Comparison of ENCODE assay signal across 8 cellular contexts in the genomic region with DNA sequence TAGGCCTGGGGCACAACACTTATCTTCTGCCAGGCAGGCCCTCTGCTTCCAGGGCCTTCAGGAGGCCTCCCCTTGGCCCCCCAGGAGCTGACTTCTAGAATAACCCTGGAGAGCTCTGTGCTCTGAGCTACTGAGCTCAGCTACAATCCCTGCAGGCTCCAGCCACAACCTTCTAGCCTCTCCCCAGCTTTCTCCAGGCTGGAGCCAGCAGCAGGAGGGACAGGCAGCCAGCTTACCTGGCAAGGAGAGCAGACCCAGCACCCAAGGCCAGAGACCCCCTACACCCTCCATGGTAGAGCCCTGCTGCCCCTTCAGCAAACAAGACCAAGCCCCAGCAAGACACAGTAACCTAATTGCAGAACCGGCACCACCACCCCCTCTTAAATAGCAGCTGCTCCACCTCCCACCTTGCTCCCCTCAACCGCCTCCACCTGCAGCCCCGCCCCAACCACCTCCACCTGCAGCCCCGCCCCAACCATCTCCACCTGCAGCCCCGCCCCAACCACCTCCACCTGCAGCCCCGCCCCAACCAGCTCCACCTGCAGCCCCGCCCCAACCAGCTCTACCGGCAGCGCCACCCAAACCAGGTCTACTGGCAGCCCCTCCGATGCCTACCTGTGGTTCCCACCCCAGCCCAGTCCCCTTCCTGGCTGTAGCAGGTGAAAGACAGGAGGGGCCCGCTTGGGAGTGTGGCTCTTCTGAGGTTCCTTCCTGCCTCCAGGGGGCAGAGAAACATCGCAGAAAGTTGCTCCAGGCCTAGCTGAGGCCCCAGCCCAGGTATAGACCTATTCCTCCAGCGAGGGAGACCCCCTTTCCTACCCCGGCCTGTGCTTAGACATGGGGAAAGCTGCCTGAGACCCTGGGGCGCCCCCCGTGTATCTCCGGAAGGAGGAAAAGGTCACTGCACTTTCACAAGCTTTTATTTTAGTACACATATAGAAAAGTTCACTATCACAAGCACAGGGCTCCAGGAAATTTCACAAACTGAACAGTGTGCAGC. TPM values are rescaled to one million over a fixed set of nuclear protein-coding genes. Genes with fewer than 3 reads are reported as not detected.
DNase-seq lines count a peak whose midpoint lies in the region; ATAC-seq, FAIRE-seq and TF ChIP-seq lines count a peak whose summit lies in the region.

A gene (minus strand): TSS at position 357 of the 1,000 bp plus-strand sequence. CDS start 66 bp downstream, at position 291.

- no peak within 1 kb of the TSS for H3K14ac ChIP-seq in H1 (ENCODE audit: insufficient read length)

- peak within 1 kb of the TSS; percentile 27 for H4K5ac ChIP-seq in H1 (ENCODE audit: insufficient read length, low read depth, low read length)

- DNase-seq in AG09319 (ENCODE audit: extremely low read depth, low read depth) (no peak), NCI-H1436 (lab: John Stamatoyannopoulos, UW) (peak; percentile 67), H1 (ENCODE audit: low read depth in 1 of 2, low spot score in 2 of 2) (peak; percentile 85 to 88), mucosa of descending colon (peak; percentile 88 to 91 (median 90)), NCI-H226 (no peak), H54 (ENCODE audit: insufficient read length, low spot score) (no peak)
- peak; percentile 76 for DNase-seq in activated CD4-positive, alpha-beta T cell treated with anti-CD3 and anti-CD28 coated beads, Interleukin-2, amount 10 ng/mL, durations not matched to agents 7 days and 5 days

- TF ChIP-seq POLR2A in H1 (IDR thresholded peaks at IDR 0.05; ENCODE audit: control extremely low read depth in 1 of 2, low read depth in 2 of 2, low read length in 2 of 2): no peak; a peak in 1 of 3 replicates
- TF ChIP-seq POLR2A in H54 (IDR thresholded peaks at IDR 0.05; ENCODE audit: low read depth, low read length): no peak

- H3K4me1 Mint-ChIP-seq in activated CD4-positive, alpha-beta T cell treated with anti-CD3 and anti-CD28 coated beads, Interleukin-2, amount 10 ng/mL, durations not matched to agents 7 days and 5 days: peaks cover 19% of the 10 kb centered on the region

- peak; percentile 37 for ATAC-seq in GM18868 (IDR thresholded peaks at IDR 0.05; ENCODE audit: unreplicated experiment)
- peak; percentile 84 for ATAC-seq in mucosa of descending colon

- intact Hi-C loops in mucosa of descending colon (cut with DNase I, micrococcal nuclease): no loop called here

- no peaks in the 10 kb centered on the region for H3K27me3 ChIP-seq in H1 (replicated peaks in 1 of 4; ENCODE audit: control insufficient read depth in 3 of 4, extremely low read depth in 1 of 4, insufficient read depth in 3 of 4, low read length in 3 of 4)

- WGBS in H1 (ENCODE audit: extremely low coverage in 1 of 2, insufficient coverage in 1 of 2, insufficient read length in 1 of 2, insufficient replicate concordance in 2 of 2, low coverage in 1 of 2, low lambda C conversion rate in 2 of 2, missing lambda C conversion rate in 1 of 2), 2 experiments: 15% methylated on average over 9 of the region's 17 CpGs; no CpG with 5 or more reads in 1 of the 2 experiments

- H3K23ac ChIP-seq in H1 (ENCODE audit: insufficient read length): no peak within 1 kb of the TSS

- no peak within 1 kb of the TSS for H3K27ac ChIP-seq in H1 (ENCODE audit: low read depth, low read length)

- no peaks in the 10 kb centered on the region for H3K23me2 ChIP-seq in H1 (ENCODE audit: low read depth, low read length)

- no peak within 1 kb of the TSS for H3K56ac ChIP-seq in H1 (replicated peaks; ENCODE audit: insufficient read length, low read depth, low read length)

- peak within 1 kb of the TSS; percentile 39; the same call in 1 of the 2 replicates for H2BK5ac ChIP-seq in H1 (ENCODE audit: low read depth, low read length)

- peak; percentile 87 to 90 for TF ChIP-seq RAD21 in H1 (IDR thresholded peaks at IDR 0.05 in 1 of 2, conservative IDR thresholded peaks at IDR 0.05 in 1 of 2; ENCODE audit: low read depth in 2 of 2, low read length in 2 of 2)

- no peaks in the 10 kb centered on the region for H4K20me1 ChIP-seq in H1 (replicated peaks in 1 of 2; ENCODE audit: control insufficient read depth in 1 of 2, insufficient read depth in 2 of 2, low read length in 2 of 2)

- H3K27me3 Mint-ChIP-seq in activated CD4-positive, alpha-beta T cell treated with anti-CD3 and anti-CD28 coated beads, Interleukin-2, amount 10 ng/mL, durations not matched to agents 7 days and 5 days: no peaks in the 10 kb centered on the region

- H4K91ac ChIP-seq in H1 (replicated peaks; ENCODE audit: insufficient read length, low read length): peak within 1 kb of the TSS; percentile 23

- H2AFZ ChIP-seq in H1 (ENCODE audit: low read length): 0 out of 2 replicates have a peak within 1 kb of the TSS, but pooled peaks have one; percentile 25

- H2AK5ac ChIP-seq in H1 (ENCODE audit: low read depth, low read length): no peak within 1 kb of the TSS

- H3K4me1 ChIP-seq in H1 (replicated peaks in 1 of 4; ENCODE audit: control insufficient read depth in 3 of 4, insufficient read depth in 4 of 4, low read length in 3 of 4) (peaks cover 0 to 13% (median 6%) of the 10 kb centered on the region in 4 experiments; a peak in 5 of 7 replicates), mucosa of descending colon (ENCODE audit: low read depth) (peaks cover 10% of the 10 kb centered on the region)

- POLR2A ChIA-PET in activated CD4-positive, alpha-beta T cell treated with anti-CD3 and anti-CD28 coated beads, Interleukin-2, amount 10 ng/mL, durations not matched to agents 7 days and 5 days (lab: Charles Lee): interaction anchor here (2.9 kb wide), 1 partner anchor 37 kb away, joined by 17 read pairs; no protein-coding TSS in a partner anchor
- POLR2A ChIA-PET in H1 (lab: Charles Lee; ENCODE audit: partially characterized antibody): interaction anchor here (0.9 to 2.1 kb wide), 6 partner anchors 9 to 129 kb away, joined by 3 to 11 read pairs (median 4); no protein-coding TSS in a partner anchor

- peak in 1 of 2 experiments; percentile 37; a peak in 1 of 3 replicates for TF ChIP-seq EP300 in H1 (IDR thresholded peaks at IDR 0.05; ENCODE audit: borderline replicate concordance in 1 of 2, low read depth in 2 of 2, low read length in 2 of 2)

- H3K4me2 ChIP-seq in H1 (ENCODE audit: insufficient read depth in 1 of 2, low read depth in 2 of 2, low read length in 2 of 2): peak within 1 kb of the TSS; percentile 0 to 52; a peak in 2 of 4 replicates

- peak within 1 kb of the TSS; percentile 60 for H3K4ac ChIP-seq in H1 (replicated peaks; ENCODE audit: insufficient read length, low read depth, low read length)

- no peak within 1 kb of the TSS for H2BK120ac ChIP-seq in H1 (replicated peaks; ENCODE audit: low read depth, low read length)

- H3K4me3 Mint-ChIP-seq in activated CD4-positive, alpha-beta T cell treated with anti-CD3 and anti-CD28 coated beads, Interleukin-2, amount 10 ng/mL, durations not matched to agents 7 days and 5 days: no peak within 1 kb of the TSS

- no peaks in the 10 kb centered on the region for H3K79me1 ChIP-seq in H1 (ENCODE audit: low read depth, low read length)

- H3K9me3 Mint-ChIP-seq in activated CD4-positive, alpha-beta T cell treated with anti-CD3 and anti-CD28 coated beads, Interleukin-2, amount 10 ng/mL, durations not matched to agents 7 days and 5 days: no peaks in the 10 kb centered on the region

- CTCF ChIA-PET in activated CD4-positive, alpha-beta T cell treated with anti-CD3 and anti-CD28 coated beads, Interleukin-2, amount 10 ng/mL, durations not matched to agents 7 days and 5 days (lab: Charles Lee): interaction anchor here (0.5 to 15.6 kb wide), 25 partner anchors 9 to 193 kb away, joined by 3 to 239 read pairs (median 5); a partner anchor contains a TSS
- CTCF ChIA-PET in H1 (lab: Charles Lee; ENCODE audit: partially characterized antibody): interaction anchor here (0.6 to 13.4 kb wide), 43 partner anchors 8 to 269 kb away, joined by 3 to 155 read pairs (median 5); a partner anchor contains a TSS

- peak; percentile 55 for TF ChIP-seq CTCF in AG09319 (IDR thresholded peaks at IDR 0.05; ENCODE audit: low read depth, low read length)
- TF ChIP-seq CTCF in H1 (IDR thresholded peaks at IDR 0.05; ENCODE audit: control extremely low read depth in 1 of 3, insufficient read depth in 1 of 3, low read depth in 1 of 3, low read length in 3 of 3): peak in 2 of 3 experiments; percentile 76 to 90; a peak in 3 of 4 replicates
- TF ChIP-seq CTCF in mucosa of descending colon (IDR thresholded peaks at IDR 0.05): no peak

- peak within 1 kb of the TSS; percentile 50; the same call in 1 of the 2 replicates for H2BK12ac ChIP-seq in H1 (ENCODE audit: low read depth, low read length)

- H3K4me3 ChIP-seq in H1 (ENCODE audit: extremely low read depth in 1 of 4, insufficient read depth in 2 of 4, low read depth in 3 of 4, low read length in 4 of 4) (peak within 1 kb of the TSS in 1 of 4 experiments; percentile 39; a peak in 2 of 8 replicates), mucosa of descending colon (no peak within 1 kb of the TSS)

- no peak within 1 kb of the TSS for H4K8ac ChIP-seq in H1 (ENCODE audit: extremely low read depth, insufficient read depth, low read length)

- no peak for FAIRE-seq in H1 (lab: Jason Lieb, UNC)
- FAIRE-seq in H54 (lab: Jason Lieb, UNC): no peak

- peak within 1 kb of the TSS; percentile 18; the same call in 1 of the 2 replicates for H2BK20ac ChIP-seq in H1 (ENCODE audit: low read length)

- no peak within 1 kb of the TSS for H3K9ac ChIP-seq in H1 (replicated peaks in 1 of 4; ENCODE audit: extremely low read depth in 1 of 4, low read depth in 3 of 4, low read length in 3 of 4)

- no peak within 1 kb of the TSS for H3K27ac Mint-ChIP-seq in activated CD4-positive, alpha-beta T cell treated with anti-CD3 and anti-CD28 coated beads, Interleukin-2, amount 10 ng/mL, durations not matched to agents 7 days and 5 days

- peaks cover 4% of the 10 kb centered on the region for H3K36me3 Mint-ChIP-seq in activated CD4-positive, alpha-beta T cell treated with anti-CD3 and anti-CD28 coated beads, Interleukin-2, amount 10 ng/mL, durations not matched to agents 7 days and 5 days (ENCODE audit: low read depth)

- H3K9me3 ChIP-seq in H1 (ENCODE audit: insufficient read depth in 2 of 2, low read depth in 1 of 2, low read length in 1 of 2) (no peaks in the 10 kb centered on the region), mucosa of descending colon (no peaks in the 10 kb centered on the region)

- peak within 1 kb of the TSS; percentile 51; the same call in 1 of the 2 replicates for H3K18ac ChIP-seq in H1 (ENCODE audit: extremely low read depth, low read length)

- H3K79me2 ChIP-seq in H1 (ENCODE audit: control insufficient read depth in 1 of 2, insufficient read depth in 2 of 2, low read length in 2 of 2): no peaks in the 10 kb centered on the region

- H3K36me3 ChIP-seq in H1 (ENCODE audit: control insufficient read depth in 2 of 4, insufficient read depth in 4 of 4, low read length in 3 of 4) (no peaks in the 10 kb centered on the region), mucosa of descending colon (ENCODE audit: low read depth) (no peaks in the 10 kb centered on the region)

- peak within 1 kb of the TSS; percentile 98 for H2BK15ac ChIP-seq in H1 (ENCODE audit: low read length)

RNA-seq across cellular contexts. Expression of the gene that starts here (rescaled TPM):
- under 1 TPM in 1 of 2 experiments, not detected in 1; 0.22 TPM for total RNA-seq in activated CD4-positive, alpha-beta T cell treated with anti-CD3 and anti-CD28 coated beads, Interleukin-2, amount 10 ng/mL, durations not matched to agents 7 days and 5 days
- total RNA-seq in H1 (2021; fragmentation: NEBNext Ultra II Directional; extraction: Animal tissue kit (Norgen Biotek cat#: 25700)): 0.60 and 0.75 TPM in 2 replicates
- polyA plus RNA-seq in H1 (2011; rRNA removed): 1.4 and 2.2 TPM in 2 replicates
- 1.4 TPM for polyA plus RNA-seq in H1 (2011; cell fraction: cytosol; rRNA removed)
- 2.5 TPM for polyA plus RNA-seq in H1 (2011; cell fraction: nucleus; rRNA removed)
- polyA plus RNA-seq in H1 (2012, experiment 1 of 2): 0.28 to 1.2 TPM (median 0.73 TPM) in 4 replicates
- polyA plus RNA-seq in H1 (2012, experiment 2 of 2): 0.54 TPM
- polyA plus RNA-seq in H1 (2013, experiment 1 of 2): 0.67 TPM
- 0.46 TPM for polyA plus RNA-seq in H1 (2013, experiment 2 of 2)
- 1.2 and 1.6 TPM in 2 replicates for polyA minus RNA-seq in H1 (2011; rRNA and poly(A)+ RNA removed)
- polyA minus RNA-seq in H1 (2011; cell fraction: cytosol; rRNA and poly(A)+ RNA removed): 1.8 TPM
- 1.8 TPM for polyA minus RNA-seq in H1 (2011; cell fraction: nucleus; rRNA and poly(A)+ RNA removed)
- not detected for total RNA-seq in mucosa of descending colon

Comparison
In these comparisons a context has a peak if more than half of its experiments do, and no peak if none do; other contexts are left out.
1. Peak in DNase-seq in activated CD4-positive, alpha-beta T cell treated with anti-CD3 and anti-CD28 coated beads, Interleukin-2, amount 10 ng/mL, durations not matched to agents 7 days and 5 days; RNA of the gene not detected or under 1 TPM.
2. Peak in DNase-seq and ATAC-seq in mucosa of descending colon; RNA of the gene not detected or under 1 TPM.
3. DNase-seq: peak in NCI-H1436 (single experiment) and H1 (2 of 2); none in AG09319 (single experiment), NCI-H226 (single experiment) and H54 (single experiment).